Comparison of ENCODE assay signal across 8 cellular contexts in genomic region chr11:104073950-104074349, GRCh38. TPM values are rescaled to one million over a fixed set of nuclear protein-coding genes. Genes with fewer than 3 reads are reported as not detected.
DNase-seq lines count a peak whose midpoint lies in the region; ATAC-seq and TF ChIP-seq lines count a peak whose summit lies in the region.

No MANE protein-coding gene starts in this region.

- DNase-seq in Ammon's horn (ENCODE audit: low spot score), result peak; percentile 19
- DNase-seq in GM20000 (ENCODE audit: low spot score), result peak; percentile 3
- peak; percentile 79 for DNase-seq in WERI-Rb-1
- no peak for DNase-seq in smooth muscle cell (lab: John Stamatoyannopoulos, UW; ENCODE audit: unreplicated experiment)
- DNase-seq in NCI-H748 (lab: John Stamatoyannopoulos, UW; ENCODE audit: unreplicated experiment), result no peak
- DNase-seq in inferior parietal cortex (ENCODE audit: extremely low spot score), result no peak
- DNase-seq in stimulated activated CD8-positive, alpha-beta memory T cell treated with anti-CD3 and anti-CD28 coated beads, Interleukin-4, amount 100 ng/mL, for 48 hours, result no peak

- no peak overlapping the region for H2AFZ ChIP-seq in smooth muscle cell (ENCODE audit: low read depth)

- peak; percentile 83 for ATAC-seq in HG03457 (IDR thresholded peaks at IDR 0.05; ENCODE audit: unreplicated experiment)

- WGBS in smooth muscle cell (ENCODE audit: low lambda C conversion rate), result 16% methylated on average over 3 of the region's 3 CpGs

- no peaks in the 10 kb centered on the region for H3K36me3 ChIP-seq in WERI-Rb-1
- H3K36me3 ChIP-seq in smooth muscle cell (ENCODE audit: low read depth), result no peaks in the 10 kb centered on the region

- H3K27me3 ChIP-seq in WERI-Rb-1 (ENCODE audit: insufficient read depth, low read depth, severe bottlenecking) (no peaks in the 10 kb centered on the region), smooth muscle cell (ENCODE audit: low read depth) (no peaks in the 10 kb centered on the region)

- H3K9ac ChIP-seq in smooth muscle cell (ENCODE audit: low read depth), result no peak overlapping the region

- H3K4me2 ChIP-seq in smooth muscle cell, result peak overlapping the region; percentile 10

- no peaks in the 10 kb centered on the region for H3F3A ChIP-seq in smooth muscle cell (ENCODE audit: low read depth)

- H3K27ac ChIP-seq in WERI-Rb-1 (no peak overlapping the region), smooth muscle cell (ENCODE audit: low read depth) (no peak overlapping the region)

- TF ChIP-seq CTCF in GM20000 (IDR thresholded peaks at IDR 0.05; ENCODE audit: extremely low read depth, missing control alignments) (no peak), WERI-Rb-1 (IDR thresholded peaks at IDR 0.05; ENCODE audit: low read depth, low read length) (no peak), smooth muscle cell (IDR thresholded peaks at IDR 0.05; ENCODE audit: borderline replicate concordance, insufficient read depth, poor library complexity, severe bottlenecking) (no peak)

- H3K4me3 ChIP-seq in WERI-Rb-1 (ENCODE audit: low read depth, low read length), result no peak overlapping the region
- no peak overlapping the region for H3K4me3 ChIP-seq in smooth muscle cell

- H4K20me1 ChIP-seq in smooth muscle cell (ENCODE audit: low read depth), result no peaks in the 10 kb centered on the region

- no peaks in the 10 kb centered on the region for H3K4me1 ChIP-seq in smooth muscle cell (ENCODE audit: low read depth)

- H3K9me3 ChIP-seq in WERI-Rb-1 (ENCODE audit: severe bottlenecking) (no peaks in the 10 kb centered on the region), smooth muscle cell (replicated peaks; ENCODE audit: low read depth) (no peaks in the 10 kb centered on the region)

- H3K79me2 ChIP-seq in smooth muscle cell (ENCODE audit: low read depth), result no peaks in the 10 kb centered on the region

RNA-seq across cellular contexts. Expression of gene DDI1, which starts 37.5 kb away (rescaled TPM):
- not detected in 2 replicates for total RNA-seq in smooth muscle cell
- polyA plus RNA-seq in smooth muscle cell, result not detected in 2 replicates

Comparison
In these comparisons a context has a peak if more than half of its experiments do, and no peak if none do; other contexts are left out.
1. DNase-seq: peak in Ammon's horn (single experiment), GM20000 (single experiment) and WERI-Rb-1 (single experiment); none in smooth muscle cell (single experiment), NCI-H748 (single experiment), inferior parietal cortex (single experiment) and stimulated activated CD8-positive, alpha-beta memory T cell treated with anti-CD3 and anti-CD28 coated beads, Interleukin-4, amount 100 ng/mL, for 48 hours (single experiment).